Comparison of ENCODE assay signal across 15 cellular contexts in genomic region chr18:74546751-74547530, GRCh38. TPM values are rescaled to one million over a fixed set of nuclear protein-coding genes. Genes with fewer than 3 reads are reported as not detected.
DNase-seq lines count a peak whose midpoint lies in the region; ATAC-seq and TF ChIP-seq lines count a peak whose summit lies in the region.
"Had no signal": no experiment of that assay in that cellular context is flagged by ENCODE, and none has a peak within 500 bp of the region (broad histone marks: within the 10 kb centered on the region; RNA-seq: fewer than 3 reads in every experiment).

No MANE protein-coding gene starts in this region.

- H3K36me3 Mint-ChIP-seq in T-helper 17 cell (ENCODE audit: low read depth) = peaks cover 2% of the 10 kb centered on the region

- no peak overlapping the region for H3K4me3 Mint-ChIP-seq in stimulated activated naive CD8-positive, alpha-beta T cell treated with anti-CD3 and anti-CD28 coated beads, Interleukin-15, amount 100 ng/mL, for 72 hours
- H3K4me3 Mint-ChIP-seq in T-helper 17 cell = no peak overlapping the region
- H3K4me3 Mint-ChIP-seq: activated T-cell treated with anti-CD3 and anti-CD28 coated beads, Interleukin-2, amount 50 U/mL, for 24 hours had no signal

- TF ChIP-seq CTCF in foreskin keratinocyte (conservative IDR thresholded peaks at IDR 0.05) = no peak

- H3K27ac Mint-ChIP-seq in stimulated activated naive CD8-positive, alpha-beta T cell treated with anti-CD3 and anti-CD28 coated beads, Interleukin-15, amount 100 ng/mL, for 72 hours = no peak overlapping the region
- H3K27ac Mint-ChIP-seq in T-helper 17 cell = no peak overlapping the region
- H3K27ac Mint-ChIP-seq: activated T-cell treated with anti-CD3 and anti-CD28 coated beads, Interleukin-2, amount 50 U/mL, for 24 hours had no signal

- peaks cover 4% of the 10 kb centered on the region for H3K4me1 Mint-ChIP-seq in stimulated activated naive CD8-positive, alpha-beta T cell treated with anti-CD3 and anti-CD28 coated beads, Interleukin-15, amount 100 ng/mL, for 72 hours
- H3K4me1 Mint-ChIP-seq in T-helper 17 cell = peaks cover 2% of the 10 kb centered on the region

- peak; percentile 7 for ATAC-seq in foreskin keratinocyte
- no peak for ATAC-seq in stimulated activated naive CD8-positive, alpha-beta T cell treated with anti-CD3 and anti-CD28 coated beads, Interleukin-15, amount 100 ng/mL, for 72 hours
- no peak for ATAC-seq in T-helper 17 cell

- H3K27ac ChIP-seq in angular gyrus (ENCODE audit: low read depth, low read length) (peak overlapping the region; percentile 5), foreskin keratinocyte (no peak overlapping the region)
- H3K27ac ChIP-seq: tibial artery had no signal

- no peaks in the 10 kb centered on the region for H3K4me1 ChIP-seq in foreskin keratinocyte

- no peaks in the 10 kb centered on the region for H3K27me3 ChIP-seq in foreskin keratinocyte
- H3K27me3 ChIP-seq: tibial artery had no signal

- no peaks in the 10 kb centered on the region for H3K9me3 ChIP-seq in T-helper 17 cell (ENCODE audit: control insufficient read depth, low read length, poor library complexity, severe bottlenecking)
- H3K9me3 ChIP-seq: Caco-2 had no signal

- peaks cover 16 to 28% of the 10 kb centered on the region in 2 donors for H3K9me3 Mint-ChIP-seq in stimulated activated naive CD8-positive, alpha-beta T cell treated with anti-CD3 and anti-CD28 coated beads, Interleukin-15, amount 100 ng/mL, for 72 hours

- peak; percentile 79 for DNase-seq in GM03348 (ENCODE audit: low spot score)
- DNase-seq in foreskin keratinocyte = peak in 1 of 2 donors; percentile 9
- peak; percentile 71 for DNase-seq in renal cortical epithelial cell (ENCODE audit: low read depth)
- DNase-seq in stimulated activated naive CD8-positive, alpha-beta T cell treated with anti-CD3 and anti-CD28 coated beads, Interleukin-15, amount 100 ng/mL, for 72 hours = no peak
- DNase-seq in NCI-H510A (lab: John Stamatoyannopoulos, UW) = no peak
- DNase-seq in T-helper 17 cell = no peak
- no peak for DNase-seq in DMS53 (lab: John Stamatoyannopoulos, UW)
- DNase-seq: activated T-cell treated with anti-CD3 and anti-CD28 coated beads, Interleukin-2, amount 50 U/mL, for 24 hours; Caco-2; effector memory CD4-positive, alpha-beta T cell; T-helper 9 cell had no signal

- H3K27me3 Mint-ChIP-seq in stimulated activated naive CD8-positive, alpha-beta T cell treated with anti-CD3 and anti-CD28 coated beads, Interleukin-15, amount 100 ng/mL, for 72 hours = peaks cover 13% of the 10 kb centered on the region
- H3K27me3 Mint-ChIP-seq in T-helper 17 cell = peaks cover 22% of the 10 kb centered on the region

RNA-seq across cellular contexts. Expression of gene CNDP1, which starts 12.6 kb away (rescaled TPM):
- total RNA-seq in foreskin keratinocyte (not detected in 2 replicates), renal cortical epithelial cell (under 0.01 and 0.05 TPM in 2 replicates), T-helper 17 cell (under 1 TPM; 0.20 to 0.23 TPM)
- not detected in 2 replicates for polyA plus RNA-seq in foreskin keratinocyte
- total RNA-seq: lung microvascular endothelial cell, NCI-H460 had no signal

RNA-seq across cellular contexts. Expression of gene ZNF407, which starts 50.7 kb away (rescaled TPM):
- 6.8 and 6.9 TPM in 2 replicates for total RNA-seq in foreskin keratinocyte
- polyA plus RNA-seq in foreskin keratinocyte = 1.5 and 1.6 TPM in 2 replicates
- 10.1 and 23.8 TPM in 2 replicates for total RNA-seq in renal cortical epithelial cell
- 10 to 100 TPM; 26.0 to 27.1 TPM for total RNA-seq in T-helper 17 cell

RNA-seq across cellular contexts. Expression of gene CNDP2, which starts 50.8 kb away (rescaled TPM):
- total RNA-seq in foreskin keratinocyte = 108 and 143 TPM in 2 replicates
- polyA plus RNA-seq in foreskin keratinocyte = 120 and 141 TPM in 2 replicates
- total RNA-seq in renal cortical epithelial cell = 467 and 835 TPM in 2 replicates
- total RNA-seq in T-helper 17 cell = 100 to 1,000 TPM in 1 of 2 donors, 10 to 100 TPM in 1; 99.6 to 105 TPM

Comparison
In these comparisons a context has a peak if more than half of its experiments do, and no peak if none do; other contexts are left out.
1. DNase-seq: peak in GM03348 (single experiment) and renal cortical epithelial cell (single experiment); none in stimulated activated naive CD8-positive, alpha-beta T cell treated with anti-CD3 and anti-CD28 coated beads, Interleukin-15, amount 100 ng/mL, for 72 hours (0 of 2), NCI-H510A (single experiment), T-helper 17 cell (0 of 3) and DMS53 (single experiment).